ENCODE assay signal across 1 cellular context in genomic region chr18:22186484-22186971, GRCh38.
TF ChIP-seq lines count a peak whose summit lies in the region.

No MANE protein-coding gene starts in this region.

TF ChIP-seq in IMR-90, 13 proteins besides CTCF, POLR2A, EP300 and RAD21 (continued from another document):
- no peak for TF ChIP-seq RCOR1 (IDR thresholded peaks at IDR 0.05; ENCODE audit: insufficient replicate concordance, low read length)
- no peak for TF ChIP-seq MAZ (IDR thresholded peaks at IDR 0.05; ENCODE audit: borderline replicate concordance, low read depth, low read length)
- no peak for TF ChIP-seq FOS (IDR thresholded peaks at IDR 0.05; ENCODE audit: low read depth, low read length)
- no peak for TF ChIP-seq BHLHE40 (IDR thresholded peaks at IDR 0.05; ENCODE audit: low read depth, low read length)
